Comparison of ENCODE assay signal across 8 cellular contexts in genomic region chr2:207334631-207335371, GRCh38.
DNase-seq lines count a peak whose midpoint lies in the region; ATAC-seq and TF ChIP-seq lines count a peak whose summit lies in the region.

No MANE protein-coding gene starts in this region.

- TF ChIP-seq POLR2A in right lobe of liver (IDR thresholded peaks at IDR 0.05): peak; percentile 22

- CTCF ChIA-PET in HEK293 (lab: Yijun Ruan, JAX) (interaction anchor here (1.1 kb wide), 1 partner anchor 138 kb away, joined by 3 read pairs; no protein-coding TSS in a partner anchor), RWPE1 (lab: Yijun Ruan, JAX) (no interaction called here)

- POLR2A ChIA-PET in HEK293 (lab: Yijun Ruan, JAX) (no interaction called here), RWPE1 (lab: Yijun Ruan, JAX; ENCODE audit: low non-redundant PET) (interaction anchor here (0.6 to 1.3 kb wide), 3 partner anchors 94 to 536 kb away, joined by 3 to 9 read pairs (median 8); no protein-coding TSS in a partner anchor)

- ATAC-seq in right lobe of liver: peak; percentile 75 to 86 (median 78)
- ATAC-seq in stimulated activated naive CD8-positive, alpha-beta T cell treated with anti-CD3 and anti-CD28 coated beads, Interleukin-15, Interleukin-2, amounts not matched to agents 100 U/mL and 50 U/mL, for 24 hours: peak; percentile 29

- H3K9ac ChIP-seq in colonic mucosa (ENCODE audit: low read depth in 2 of 2, low read length in 2 of 2): peak overlapping the region in 1 of 2 donors; percentile 16

- H3K36me3 ChIP-seq in HEK293 (ENCODE audit: control insufficient read depth in 2 of 2, insufficient read depth in 1 of 2, low read length in 2 of 2) (no peaks in the 10 kb centered on the region), colonic mucosa (no peaks in the 10 kb centered on the region), right lobe of liver (no peaks in the 10 kb centered on the region)

- 42% methylated on average over 18 of the region's 20 CpGs for WGBS in right lobe of liver (ENCODE audit: insufficient coverage, low coverage, low lambda C conversion rate, missing lambda C conversion rate)

- in situ Hi-C loops in G401 (cut with HindIII; ENCODE audit: low sequenced_read_pairs): no loop called here

- intact Hi-C loops in colonic mucosa (cut with DNase I) (no loop called here), right lobe of liver (cut with DNase I) (no loop called here)

- H3K9me3 ChIP-seq in HEK293 (ENCODE audit: control insufficient read depth, insufficient read depth, low read depth, low read length): no peaks in the 10 kb centered on the region
- H3K9me3 ChIP-seq in colonic mucosa: no peaks in the 10 kb centered on the region
- no peaks in the 10 kb centered on the region for H3K9me3 ChIP-seq in right lobe of liver

- TF ChIP-seq CTCF in HEK293 (tag by site-specific recombination; IDR thresholded peaks at IDR 0.05) (no peak), RWPE1 (conservative IDR thresholded peaks at IDR 0.05; ENCODE audit: low read depth) (no peak), colonic mucosa (IDR thresholded peaks at IDR 0.05) (no peak), right lobe of liver (IDR thresholded peaks at IDR 0.05) (no peak)

- H3K27me3 ChIP-seq in colonic mucosa: no peaks in the 10 kb centered on the region
- H3K27me3 ChIP-seq in right lobe of liver: no peaks in the 10 kb centered on the region

- H3K27ac ChIP-seq in HEK293 (ENCODE audit: extremely low read depth, low read depth, low read length) (no peak overlapping the region; the same call in 1 of the 2 replicates), RWPE1 (peak overlapping the region; percentile 99), colonic mucosa (peak overlapping the region; percentile 60), right lobe of liver (peak overlapping the region; percentile 23 to 69 (median 50))

- DNase-seq in G401 (ENCODE audit: low spot score): peak; percentile 19
- peak; percentile 94 for DNase-seq in RWPE1 (ENCODE audit: low spot score)
- DNase-seq in colonic mucosa: no peak
- peak in 2 of 3 donors; percentile 49 to 61 for DNase-seq in right lobe of liver
- DNase-seq in stimulated activated naive CD8-positive, alpha-beta T cell treated with anti-CD3 and anti-CD28 coated beads, Interleukin-15, Interleukin-2, amounts not matched to agents 100 U/mL and 50 U/mL, for 24 hours: peak; percentile 58
- no peak for DNase-seq in GF-D8 (lab: John Stamatoyannopoulos, UW)
- DNase-seq in COR-L47 (lab: John Stamatoyannopoulos, UW): no peak

- H3K4me1 ChIP-seq in HEK293 (ENCODE audit: control insufficient read depth, insufficient read depth, low read length): 0 out of 2 replicates have a peak, but pooled peaks cover 7% of the 10 kb centered on the region
- no peaks in the 10 kb centered on the region for H3K4me1 ChIP-seq in colonic mucosa
- no peaks in the 10 kb centered on the region for H3K4me1 ChIP-seq in right lobe of liver

- H3K4me3 ChIP-seq in HEK293 (ENCODE audit: low read depth, low read length): 0 out of 2 replicates have a peak overlapping the region, but pooled peaks have one; percentile 5
- no peak overlapping the region for H3K4me3 ChIP-seq in colonic mucosa
- no peak overlapping the region for H3K4me3 ChIP-seq in right lobe of liver

TF ChIP-seq in HEK293, 187 proteins besides CTCF, POLR2A, EP300 and RAD21:
- TF ChIP-seq ZFHX2 (tag by site-specific recombination; conservative IDR thresholded peaks at IDR 0.05) (0 out of 2 replicates have a peak, but pooled peaks have one; percentile 15), KLF1 (tag by site-specific recombination; IDR thresholded peaks at IDR 0.05) (peak; percentile 68), ZNF140 (tag by site-specific recombination; IDR thresholded peaks at IDR 0.05) (no peak)
TF ChIP-seq in HEK293: peak in this region for 2.

Comparison
In these comparisons a context has a peak if more than half of its experiments do, and no peak if none do; other contexts are left out.
1. DNase-seq: peak in G401 (single experiment), RWPE1 (single experiment), right lobe of liver (2 of 3) and stimulated activated naive CD8-positive, alpha-beta T cell treated with anti-CD3 and anti-CD28 coated beads, Interleukin-15, Interleukin-2, amounts not matched to agents 100 U/mL and 50 U/mL, for 24 hours (single experiment); none in colonic mucosa (single experiment), GF-D8 (single experiment) and COR-L47 (single experiment).